Comparison of ENCODE assay signal across 1 cellular context in the genomic region with DNA sequence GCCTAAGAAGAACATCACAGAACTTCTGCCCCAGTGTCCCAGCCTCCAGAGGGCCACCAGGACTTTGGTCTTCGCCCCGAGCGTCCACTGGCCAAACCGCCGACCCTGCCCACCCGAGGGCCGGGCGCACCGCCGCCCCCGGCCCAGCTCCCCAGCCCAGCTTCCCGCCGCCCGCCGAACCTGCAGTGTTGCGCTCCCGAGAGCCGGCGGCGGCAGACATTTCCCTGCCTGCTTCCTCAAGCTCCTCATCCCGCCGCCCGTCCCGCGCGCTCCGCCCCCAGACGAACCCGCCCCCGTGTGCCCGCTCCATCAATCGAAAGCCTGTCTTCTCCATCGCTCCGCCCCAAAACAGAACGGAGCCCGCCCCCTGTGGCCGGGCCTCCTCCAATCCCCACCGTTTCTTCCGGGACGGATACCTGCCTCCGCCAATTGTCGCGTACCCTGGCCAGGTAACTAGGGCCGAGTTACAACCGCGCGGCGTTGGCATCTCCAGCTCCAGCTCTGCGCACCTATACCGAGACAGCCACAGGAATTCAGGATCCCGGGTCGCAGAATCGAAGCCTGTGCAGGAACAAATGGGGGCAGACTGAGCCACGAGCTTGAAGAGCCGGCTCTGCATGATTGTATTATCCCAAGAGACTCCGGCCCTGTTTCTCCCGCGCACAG.
TF ChIP-seq lines count a peak whose summit lies in the region.

No MANE protein-coding gene starts in this region.

TF ChIP-seq in K562, 482 proteins besides CTCF, POLR2A, EP300 and RAD21 (continued from another document and continues in another):
- TF ChIP-seq ZNF407 (IDR thresholded peaks at IDR 0.05; ENCODE audit: low read depth) (no peak), ZNF274 (IDR thresholded peaks at IDR 0.05; ENCODE audit: borderline replicate concordance, low read depth, low read length) (no peak), HINFP (tag; conservative IDR thresholded peaks at IDR 0.05; ENCODE audit: low read depth) (no peak), MITF (IDR thresholded peaks at IDR 0.05) (no peak), NR4A1 (CRISPR knock-in tag; IDR thresholded peaks at IDR 0.05) (peak; percentile 35; the same call in 1 of the 2 replicates), NR4A1 (tag; IDR thresholded peaks at IDR 0.05) (no peak), GABPB1 (CRISPR knock-in tag; IDR thresholded peaks at IDR 0.05) (peak; percentile 47; the same call in 1 of the 2 replicates), POLR2AphosphoS5 (IDR thresholded peaks at IDR 0.05; ENCODE audit: control insufficient read depth, insufficient read depth, low read depth, low read length) (peak; percentile 70), HOXB6 (CRISPR knock-in tag; IDR thresholded peaks at IDR 0.05; ENCODE audit: borderline replicate concordance) (no peak), LCOR (CRISPR knock-in tag; IDR thresholded peaks at IDR 0.05) (peak; percentile 69), ZNF780A (CRISPR knock-in tag; IDR thresholded peaks at IDR 0.05) (no peak), TEAD1 (CRISPR knock-in tag; IDR thresholded peaks at IDR 0.05) (peak in 1 of 2 experiments; percentile 23; a peak in 1 of 4 replicates), TBP (optimal IDR thresholded peaks at IDR 0.05; ENCODE audit: low read depth, low read length) (peak; percentile 85), ZNF830 (CRISPR knock-in tag; IDR thresholded peaks at IDR 0.05) (peak; percentile 86; the same call in 1 of the 2 replicates), FUS (optimal IDR thresholded peaks at IDR 0.05; ENCODE audit: low read depth, low read length) (peak; percentile 58), TAF1 (IDR thresholded peaks at IDR 0.05; ENCODE audit: control insufficient read depth, extremely low read depth, insufficient read depth, low read length, severe bottlenecking) (peak; percentile 71), EP400 (IDR thresholded peaks at IDR 0.05) (no peak), FOXK2 (conservative IDR thresholded peaks at IDR 0.05 in 1 of 2, IDR thresholded peaks at IDR 0.05 in 1 of 2; ENCODE audit: low read depth in 2 of 2) (peak in 1 of 2 experiments; percentile 36; a peak in 2 of 4 replicates), ARID2 (IDR thresholded peaks at IDR 0.05) (no peak), ZBTB2 (IDR thresholded peaks at IDR 0.05) (0 out of 2 replicates have a peak, but pooled peaks have one; percentile 50)
- TF ChIP-seq, protein P1, sequence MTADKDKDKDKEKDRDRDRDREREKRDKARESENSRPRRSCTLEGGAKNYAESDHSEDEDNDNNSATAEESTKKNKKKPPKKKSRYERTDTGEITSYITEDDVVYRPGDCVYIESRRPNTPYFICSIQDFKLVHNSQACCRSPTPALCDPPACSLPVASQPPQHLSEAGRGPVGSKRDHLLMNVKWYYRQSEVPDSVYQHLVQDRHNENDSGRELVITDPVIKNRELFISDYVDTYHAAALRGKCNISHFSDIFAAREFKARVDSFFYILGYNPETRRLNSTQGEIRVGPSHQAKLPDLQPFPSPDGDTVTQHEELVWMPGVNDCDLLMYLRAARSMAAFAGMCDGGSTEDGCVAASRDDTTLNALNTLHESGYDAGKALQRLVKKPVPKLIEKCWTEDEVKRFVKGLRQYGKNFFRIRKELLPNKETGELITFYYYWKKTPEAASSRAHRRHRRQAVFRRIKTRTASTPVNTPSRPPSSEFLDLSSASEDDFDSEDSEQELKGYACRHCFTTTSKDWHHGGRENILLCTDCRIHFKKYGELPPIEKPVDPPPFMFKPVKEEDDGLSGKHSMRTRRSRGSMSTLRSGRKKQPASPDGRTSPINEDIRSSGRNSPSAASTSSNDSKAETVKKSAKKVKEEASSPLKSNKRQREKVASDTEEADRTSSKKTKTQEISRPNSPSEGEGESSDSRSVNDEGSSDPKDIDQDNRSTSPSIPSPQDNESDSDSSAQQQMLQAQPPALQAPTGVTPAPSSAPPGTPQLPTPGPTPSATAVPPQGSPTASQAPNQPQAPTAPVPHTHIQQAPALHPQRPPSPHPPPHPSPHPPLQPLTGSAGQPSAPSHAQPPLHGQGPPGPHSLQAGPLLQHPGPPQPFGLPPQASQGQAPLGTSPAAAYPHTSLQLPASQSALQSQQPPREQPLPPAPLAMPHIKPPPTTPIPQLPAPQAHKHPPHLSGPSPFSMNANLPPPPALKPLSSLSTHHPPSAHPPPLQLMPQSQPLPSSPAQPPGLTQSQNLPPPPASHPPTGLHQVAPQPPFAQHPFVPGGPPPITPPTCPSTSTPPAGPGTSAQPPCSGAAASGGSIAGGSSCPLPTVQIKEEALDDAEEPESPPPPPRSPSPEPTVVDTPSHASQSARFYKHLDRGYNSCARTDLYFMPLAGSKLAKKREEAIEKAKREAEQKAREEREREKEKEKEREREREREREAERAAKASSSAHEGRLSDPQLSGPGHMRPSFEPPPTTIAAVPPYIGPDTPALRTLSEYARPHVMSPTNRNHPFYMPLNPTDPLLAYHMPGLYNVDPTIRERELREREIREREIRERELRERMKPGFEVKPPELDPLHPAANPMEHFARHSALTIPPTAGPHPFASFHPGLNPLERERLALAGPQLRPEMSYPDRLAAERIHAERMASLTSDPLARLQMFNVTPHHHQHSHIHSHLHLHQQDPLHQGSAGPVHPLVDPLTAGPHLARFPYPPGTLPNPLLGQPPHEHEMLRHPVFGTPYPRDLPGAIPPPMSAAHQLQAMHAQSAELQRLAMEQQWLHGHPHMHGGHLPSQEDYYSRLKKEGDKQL (CRISPR knock-in tag; IDR thresholded peaks at IDR 0.05; ENCODE audit: borderline replicate concordance) = no peak
- TF ChIP-seq, protein P2, sequence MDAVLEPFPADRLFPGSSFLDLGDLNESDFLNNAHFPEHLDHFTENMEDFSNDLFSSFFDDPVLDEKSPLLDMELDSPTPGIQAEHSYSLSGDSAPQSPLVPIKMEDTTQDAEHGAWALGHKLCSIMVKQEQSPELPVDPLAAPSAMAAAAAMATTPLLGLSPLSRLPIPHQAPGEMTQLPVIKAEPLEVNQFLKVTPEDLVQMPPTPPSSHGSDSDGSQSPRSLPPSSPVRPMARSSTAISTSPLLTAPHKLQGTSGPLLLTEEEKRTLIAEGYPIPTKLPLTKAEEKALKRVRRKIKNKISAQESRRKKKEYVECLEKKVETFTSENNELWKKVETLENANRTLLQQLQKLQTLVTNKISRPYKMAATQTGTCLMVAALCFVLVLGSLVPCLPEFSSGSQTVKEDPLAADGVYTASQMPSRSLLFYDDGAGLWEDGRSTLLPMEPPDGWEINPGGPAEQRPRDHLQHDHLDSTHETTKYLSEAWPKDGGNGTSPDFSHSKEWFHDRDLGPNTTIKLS (IDR thresholded peaks at IDR 0.05; ENCODE audit: borderline replicate concordance, low read depth) = 0 out of 2 replicates have a peak, but pooled peaks have one; percentile 18
- TF ChIP-seq, protein P3, sequence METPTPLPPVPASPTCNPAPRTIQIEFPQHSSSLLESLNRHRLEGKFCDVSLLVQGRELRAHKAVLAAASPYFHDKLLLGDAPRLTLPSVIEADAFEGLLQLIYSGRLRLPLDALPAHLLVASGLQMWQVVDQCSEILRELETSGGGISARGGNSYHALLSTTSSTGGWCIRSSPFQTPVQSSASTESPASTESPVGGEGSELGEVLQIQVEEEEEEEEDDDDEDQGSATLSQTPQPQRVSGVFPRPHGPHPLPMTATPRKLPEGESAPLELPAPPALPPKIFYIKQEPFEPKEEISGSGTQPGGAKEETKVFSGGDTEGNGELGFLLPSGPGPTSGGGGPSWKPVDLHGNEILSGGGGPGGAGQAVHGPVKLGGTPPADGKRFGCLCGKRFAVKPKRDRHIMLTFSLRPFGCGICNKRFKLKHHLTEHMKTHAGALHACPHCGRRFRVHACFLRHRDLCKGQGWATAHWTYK (CRISPR knock-in tag; IDR thresholded peaks at IDR 0.05) = 0 out of 2 replicates have a peak, but pooled peaks have one; percentile 31
- TF ChIP-seq, protein P4, sequence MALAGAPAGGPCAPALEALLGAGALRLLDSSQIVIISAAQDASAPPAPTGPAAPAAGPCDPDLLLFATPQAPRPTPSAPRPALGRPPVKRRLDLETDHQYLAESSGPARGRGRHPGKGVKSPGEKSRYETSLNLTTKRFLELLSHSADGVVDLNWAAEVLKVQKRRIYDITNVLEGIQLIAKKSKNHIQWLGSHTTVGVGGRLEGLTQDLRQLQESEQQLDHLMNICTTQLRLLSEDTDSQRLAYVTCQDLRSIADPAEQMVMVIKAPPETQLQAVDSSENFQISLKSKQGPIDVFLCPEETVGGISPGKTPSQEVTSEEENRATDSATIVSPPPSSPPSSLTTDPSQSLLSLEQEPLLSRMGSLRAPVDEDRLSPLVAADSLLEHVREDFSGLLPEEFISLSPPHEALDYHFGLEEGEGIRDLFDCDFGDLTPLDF (CRISPR knock-in tag; IDR thresholded peaks at IDR 0.05) = peak; percentile 55
